In genomic region chr15:96270581-96271172, GRCh38 we compare ENCODE assay signal across 1 cellular context.
TF ChIP-seq lines count a peak whose summit lies in the region.

No MANE protein-coding gene starts in this region.

TF ChIP-seq in liver, 16 proteins besides CTCF, POLR2A, EP300 and RAD21 (continued from another document):
- TF ChIP-seq, protein P1, sequence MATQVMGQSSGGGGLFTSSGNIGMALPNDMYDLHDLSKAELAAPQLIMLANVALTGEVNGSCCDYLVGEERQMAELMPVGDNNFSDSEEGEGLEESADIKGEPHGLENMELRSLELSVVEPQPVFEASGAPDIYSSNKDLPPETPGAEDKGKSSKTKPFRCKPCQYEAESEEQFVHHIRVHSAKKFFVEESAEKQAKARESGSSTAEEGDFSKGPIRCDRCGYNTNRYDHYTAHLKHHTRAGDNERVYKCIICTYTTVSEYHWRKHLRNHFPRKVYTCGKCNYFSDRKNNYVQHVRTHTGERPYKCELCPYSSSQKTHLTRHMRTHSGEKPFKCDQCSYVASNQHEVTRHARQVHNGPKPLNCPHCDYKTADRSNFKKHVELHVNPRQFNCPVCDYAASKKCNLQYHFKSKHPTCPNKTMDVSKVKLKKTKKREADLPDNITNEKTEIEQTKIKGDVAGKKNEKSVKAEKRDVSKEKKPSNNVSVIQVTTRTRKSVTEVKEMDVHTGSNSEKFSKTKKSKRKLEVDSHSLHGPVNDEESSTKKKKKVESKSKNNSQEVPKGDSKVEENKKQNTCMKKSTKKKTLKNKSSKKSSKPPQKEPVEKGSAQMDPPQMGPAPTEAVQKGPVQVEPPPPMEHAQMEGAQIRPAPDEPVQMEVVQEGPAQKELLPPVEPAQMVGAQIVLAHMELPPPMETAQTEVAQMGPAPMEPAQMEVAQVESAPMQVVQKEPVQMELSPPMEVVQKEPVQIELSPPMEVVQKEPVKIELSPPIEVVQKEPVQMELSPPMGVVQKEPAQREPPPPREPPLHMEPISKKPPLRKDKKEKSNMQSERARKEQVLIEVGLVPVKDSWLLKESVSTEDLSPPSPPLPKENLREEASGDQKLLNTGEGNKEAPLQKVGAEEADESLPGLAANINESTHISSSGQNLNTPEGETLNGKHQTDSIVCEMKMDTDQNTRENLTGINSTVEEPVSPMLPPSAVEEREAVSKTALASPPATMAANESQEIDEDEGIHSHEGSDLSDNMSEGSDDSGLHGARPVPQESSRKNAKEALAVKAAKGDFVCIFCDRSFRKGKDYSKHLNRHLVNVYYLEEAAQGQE (IDR thresholded peaks at IDR 0.05), result peak; percentile 51
- peak; percentile 41 to 83 for TF ChIP-seq RXRA (IDR thresholded peaks at IDR 0.05)
- TF ChIP-seq FOXA2 (IDR thresholded peaks at IDR 0.05), result no peak
- no peak for TF ChIP-seq GABPA (IDR thresholded peaks at IDR 0.05 in 1 of 2, conservative IDR thresholded peaks at IDR 0.05 in 1 of 2)
